In genomic region chr9:122464633-122465567, GRCh38 we compare ENCODE assay signal across 8 cellular contexts. TPM values are rescaled to one million over a fixed set of nuclear protein-coding genes. Genes with fewer than 3 reads are reported as not detected.
DNase-seq lines count a peak whose midpoint lies in the region; ATAC-seq and TF ChIP-seq lines count a peak whose summit lies in the region.

No MANE protein-coding gene starts in this region.

- WGBS in neuronal stem cell (ENCODE audit: extremely low coverage in 2 of 2, insufficient read length in 2 of 2, insufficient replicate concordance in 1 of 2), 2 donors = no CpG with 5 or more reads among the region's 10 CpGs

- peak overlapping the region; percentile 81 for H3K4me3 Mint-ChIP-seq in activated T-helper 1 cell treated with anti-CD3 and anti-CD28 coated beads, Interleukin-12 subunit alpha, Interleukin-12 subunit beta, Interleukin-2, Interleukin-4 antibody, amounts not matched to agents 30 ng/mL and 10 ng/mL and 1 ng/mL, durations not matched to agents 14 hours and 24 hours and 36 hours

- H2BK120ac ChIP-seq in neuronal stem cell (ENCODE audit: low read depth, low read length) = no peak overlapping the region

- H2AFZ ChIP-seq in neuronal stem cell (ENCODE audit: low read length) = peak overlapping the region; percentile 83

- H4K91ac ChIP-seq in neuronal stem cell (ENCODE audit: low read depth, low read length, poor library complexity) = no peak overlapping the region

- no peak overlapping the region for H3K23ac ChIP-seq in neuronal stem cell (ENCODE audit: low read depth, low read length, poor library complexity)

- H3K4ac ChIP-seq in neuronal stem cell (ENCODE audit: low read length) = no peak overlapping the region

- H3K27ac ChIP-seq in neuronal stem cell (replicated peaks; ENCODE audit: low read length) (no peak overlapping the region), stomach smooth muscle (ENCODE audit: low read length) (no peak overlapping the region)

- peak overlapping the region; percentile 80 for H3K27ac Mint-ChIP-seq in activated T-helper 1 cell treated with anti-CD3 and anti-CD28 coated beads, Interleukin-12 subunit alpha, Interleukin-12 subunit beta, Interleukin-2, Interleukin-4 antibody, amounts not matched to agents 30 ng/mL and 10 ng/mL and 1 ng/mL, durations not matched to agents 14 hours and 24 hours and 36 hours

- H3K36me3 ChIP-seq in neuronal stem cell (replicated peaks in 1 of 2; ENCODE audit: control insufficient read depth in 2 of 2, insufficient read depth in 2 of 2, low read length in 2 of 2) (no peaks in the 10 kb centered on the region), stomach smooth muscle (ENCODE audit: control insufficient read depth in 2 of 2, insufficient read depth in 2 of 2, low read length in 2 of 2) (no peaks in the 10 kb centered on the region)

- H3K14ac ChIP-seq in neuronal stem cell (ENCODE audit: low read length) = no peak overlapping the region

- H3K9me3 Mint-ChIP-seq in activated T-helper 1 cell treated with anti-CD3 and anti-CD28 coated beads, Interleukin-12 subunit alpha, Interleukin-12 subunit beta, Interleukin-2, Interleukin-4 antibody, amounts not matched to agents 30 ng/mL and 10 ng/mL and 1 ng/mL, durations not matched to agents 14 hours and 24 hours and 36 hours = no peaks in the 10 kb centered on the region

- H3K4me1 ChIP-seq in neuronal stem cell (ENCODE audit: control insufficient read depth in 2 of 2, insufficient read depth in 1 of 2, low read depth in 1 of 2, low read length in 2 of 2) (no peaks in the 10 kb centered on the region), stomach smooth muscle (ENCODE audit: control insufficient read depth, insufficient read depth, low read length) (peaks cover 6% of the 10 kb centered on the region)

- H3K9me3 ChIP-seq in neuronal stem cell (replicated peaks in 1 of 2; ENCODE audit: control insufficient read depth in 2 of 2, insufficient read depth in 1 of 2, low read depth in 1 of 2, low read length in 2 of 2) = no peaks in the 10 kb centered on the region
- H3K9me3 ChIP-seq in stomach smooth muscle (ENCODE audit: control insufficient read depth in 2 of 2, low read length in 2 of 2) = no peaks in the 10 kb centered on the region

- H2BK15ac ChIP-seq in neuronal stem cell (ENCODE audit: low read length) = no peak overlapping the region

- ATAC-seq in GM21717 (IDR thresholded peaks at IDR 0.05; ENCODE audit: unreplicated experiment) = peak; percentile 68

- intact Hi-C loops in activated T-helper 1 cell treated with anti-CD3 and anti-CD28 coated beads, Interleukin-12 subunit alpha, Interleukin-12 subunit beta, Interleukin-2, Interleukin-4 antibody, amounts not matched to agents 30 ng/mL and 10 ng/mL and 1 ng/mL, durations not matched to agents 14 hours and 24 hours and 36 hours (cut with micrococcal nuclease) = loop anchor here (1.0 to 10.0 kb wide), 7 partner anchors 12 to 760 kb away; partner anchors contain the start of genes MRRF, RBM18 and RC3H2

- no peak overlapping the region for H3K18ac ChIP-seq in neuronal stem cell (ENCODE audit: low read length)

- H3K9ac ChIP-seq in neuronal stem cell (ENCODE audit: low read depth, low read length, poor library complexity) (no peak overlapping the region), stomach smooth muscle (ENCODE audit: low read length in 2 of 2) (peak overlapping the region in 1 of 2 donors; percentile 64)

- no peak overlapping the region for H3K4me2 ChIP-seq in neuronal stem cell (ENCODE audit: insufficient read depth, low read length, poor library complexity, severe bottlenecking)

- H3K27me3 ChIP-seq in neuronal stem cell (ENCODE audit: control insufficient read depth in 3 of 3, insufficient read depth in 3 of 3, low read depth in 1 of 3, low read length in 3 of 3) = peaks cover 0 to 8% (median 0%) of the 10 kb centered on the region in 3 experiments
- no peaks in the 10 kb centered on the region for H3K27me3 ChIP-seq in stomach smooth muscle (ENCODE audit: control insufficient read depth in 1 of 2, insufficient read depth in 2 of 2, low read length in 2 of 2)

- no peak overlapping the region for H2AK5ac ChIP-seq in neuronal stem cell (ENCODE audit: low read depth, low read length)

- H3K79me1 ChIP-seq in neuronal stem cell (ENCODE audit: low read depth, low read length) = no peaks in the 10 kb centered on the region

- peaks cover 26% of the 10 kb centered on the region for H3K27me3 Mint-ChIP-seq in activated T-helper 1 cell treated with anti-CD3 and anti-CD28 coated beads, Interleukin-12 subunit alpha, Interleukin-12 subunit beta, Interleukin-2, Interleukin-4 antibody, amounts not matched to agents 30 ng/mL and 10 ng/mL and 1 ng/mL, durations not matched to agents 14 hours and 24 hours and 36 hours (ENCODE audit: insufficient read depth)

- H2BK12ac ChIP-seq in neuronal stem cell (ENCODE audit: low read length) = no peak overlapping the region

- DNase-seq in DMS153 (lab: John Stamatoyannopoulos, UW) (peak; percentile 74), LHCN-M2 (ENCODE audit: low read depth) (peak; percentile 88), RPMI7951 (ENCODE audit: low read depth) (peak; percentile 86), fibroblast of the aortic adventitia (ENCODE audit: low read depth) (peak; percentile 94), neuronal stem cell (ENCODE audit: low spot score) (peak; percentile 44)
- DNase-seq in activated T-helper 1 cell treated with anti-CD3 and anti-CD28 coated beads, Interleukin-12 subunit alpha, Interleukin-12 subunit beta, Interleukin-2, Interleukin-4 antibody, amounts not matched to agents 30 ng/mL and 10 ng/mL and 1 ng/mL, durations not matched to agents 14 hours and 24 hours and 36 hours (ENCODE audit: low spot score) = peak; percentile 59

- no peak overlapping the region for H2BK5ac ChIP-seq in neuronal stem cell (ENCODE audit: low read length)

- H4K8ac ChIP-seq in neuronal stem cell (ENCODE audit: low read depth, low read length) = no peak overlapping the region

- no peaks in the 10 kb centered on the region for H3K36me3 Mint-ChIP-seq in activated T-helper 1 cell treated with anti-CD3 and anti-CD28 coated beads, Interleukin-12 subunit alpha, Interleukin-12 subunit beta, Interleukin-2, Interleukin-4 antibody, amounts not matched to agents 30 ng/mL and 10 ng/mL and 1 ng/mL, durations not matched to agents 14 hours and 24 hours and 36 hours (ENCODE audit: low read depth)

- H3K4me3 ChIP-seq in fibroblast of the aortic adventitia (ENCODE audit: low read depth, low read length) = peak overlapping the region; percentile 54
- no peak overlapping the region for H3K4me3 ChIP-seq in neuronal stem cell (ENCODE audit: low read length in 2 of 2)
- H3K4me3 ChIP-seq in stomach smooth muscle (ENCODE audit: low read length in 2 of 2) = peak overlapping the region; percentile 51 to 67

- TF ChIP-seq CTCF in fibroblast of the aortic adventitia (IDR thresholded peaks at IDR 0.05; ENCODE audit: insufficient read depth, low read length) = peak; percentile 83

- peaks cover 17% of the 10 kb centered on the region for H3K4me1 Mint-ChIP-seq in activated T-helper 1 cell treated with anti-CD3 and anti-CD28 coated beads, Interleukin-12 subunit alpha, Interleukin-12 subunit beta, Interleukin-2, Interleukin-4 antibody, amounts not matched to agents 30 ng/mL and 10 ng/mL and 1 ng/mL, durations not matched to agents 14 hours and 24 hours and 36 hours (ENCODE audit: low read depth)

RNA-seq across cellular contexts. Expression of gene OR1J1, which starts 12.8 kb away (rescaled TPM):
- total RNA-seq in LHCN-M2 (2014; rRNA removed) (not detected in 2 replicates), fibroblast of the aortic adventitia (ENCODE audit: low replicate concordance) (not detected in 2 replicates)
- not detected for polyA plus RNA-seq in LHCN-M2 (2012)
- total RNA-seq in RPMI7951 (2014; rRNA removed; shearing (Covaris generic)) = not detected in 2 replicates
- not detected in 2 replicates for total RNA-seq in activated T-helper 1 cell treated with anti-CD3 and anti-CD28 coated beads, Interleukin-12 subunit alpha, Interleukin-12 subunit beta, Interleukin-2, Interleukin-4 antibody, amounts not matched to agents 30 ng/mL and 10 ng/mL and 1 ng/mL, durations not matched to agents 14 hours and 24 hours and 36 hours
- not detected for polyA plus RNA-seq in neuronal stem cell (2013, experiment 1 of 2)
- polyA plus RNA-seq in neuronal stem cell (2013, experiment 2 of 2) = not detected

RNA-seq across cellular contexts. Expression of gene OR1J2, which starts 45.7 kb away (rescaled TPM):
- total RNA-seq in LHCN-M2 (2014; rRNA removed) (not detected in 2 replicates), fibroblast of the aortic adventitia (ENCODE audit: low replicate concordance) (1.6 TPM in 1 of 2 replicates, not detected in the other)
- not detected for polyA plus RNA-seq in LHCN-M2 (2012)
- total RNA-seq in RPMI7951 (2014; rRNA removed; shearing (Covaris generic)) = not detected in 2 replicates
- not detected in 2 replicates for total RNA-seq in activated T-helper 1 cell treated with anti-CD3 and anti-CD28 coated beads, Interleukin-12 subunit alpha, Interleukin-12 subunit beta, Interleukin-2, Interleukin-4 antibody, amounts not matched to agents 30 ng/mL and 10 ng/mL and 1 ng/mL, durations not matched to agents 14 hours and 24 hours and 36 hours
- polyA plus RNA-seq in neuronal stem cell (2013, experiment 1 of 2) = not detected
- not detected for polyA plus RNA-seq in neuronal stem cell (2013, experiment 2 of 2)

RNA-seq across cellular contexts. Expression of gene OR1J4, which starts 54.0 kb away (rescaled TPM):
- total RNA-seq in LHCN-M2 (2014; rRNA removed) = not detected in 2 replicates
- polyA plus RNA-seq in LHCN-M2 (2012) = not detected
- not detected in 2 replicates for total RNA-seq in RPMI7951 (2014; rRNA removed; shearing (Covaris generic))
- total RNA-seq in activated T-helper 1 cell treated with anti-CD3 and anti-CD28 coated beads, Interleukin-12 subunit alpha, Interleukin-12 subunit beta, Interleukin-2, Interleukin-4 antibody, amounts not matched to agents 30 ng/mL and 10 ng/mL and 1 ng/mL, durations not matched to agents 14 hours and 24 hours and 36 hours = not detected in 2 replicates
- 0.45 TPM in 1 of 2 replicates, not detected in the other for total RNA-seq in fibroblast of the aortic adventitia (ENCODE audit: low replicate concordance)
- not detected for polyA plus RNA-seq in neuronal stem cell (2013, experiment 1 of 2)
- not detected for polyA plus RNA-seq in neuronal stem cell (2013, experiment 2 of 2)

Comparison
In these comparisons a context has a peak if more than half of its experiments do, and no peak if none do; other contexts are left out.
1. DNase-seq: peak in every context shown above with its lines; median percentile 94 in fibroblast of the aortic adventitia; 88 in LHCN-M2; 86 in RPMI7951; 74 in DMS153; 59 in activated T-helper 1 cell treated with anti-CD3 and anti-CD28 coated beads, Interleukin-12 subunit alpha, Interleukin-12 subunit beta, Interleukin-2, Interleukin-4 antibody, amounts not matched to agents 30 ng/mL and 10 ng/mL and 1 ng/mL, durations not matched to agents 14 hours and 24 hours and 36 hours; 44 in neuronal stem cell.
2. H3K4me3 ChIP-seq: peak in fibroblast of the aortic adventitia (single experiment) and stomach smooth muscle (2 of 2); none in neuronal stem cell (0 of 2).